Comparison of ENCODE assay signal across 8 cellular contexts in the genomic region with DNA sequence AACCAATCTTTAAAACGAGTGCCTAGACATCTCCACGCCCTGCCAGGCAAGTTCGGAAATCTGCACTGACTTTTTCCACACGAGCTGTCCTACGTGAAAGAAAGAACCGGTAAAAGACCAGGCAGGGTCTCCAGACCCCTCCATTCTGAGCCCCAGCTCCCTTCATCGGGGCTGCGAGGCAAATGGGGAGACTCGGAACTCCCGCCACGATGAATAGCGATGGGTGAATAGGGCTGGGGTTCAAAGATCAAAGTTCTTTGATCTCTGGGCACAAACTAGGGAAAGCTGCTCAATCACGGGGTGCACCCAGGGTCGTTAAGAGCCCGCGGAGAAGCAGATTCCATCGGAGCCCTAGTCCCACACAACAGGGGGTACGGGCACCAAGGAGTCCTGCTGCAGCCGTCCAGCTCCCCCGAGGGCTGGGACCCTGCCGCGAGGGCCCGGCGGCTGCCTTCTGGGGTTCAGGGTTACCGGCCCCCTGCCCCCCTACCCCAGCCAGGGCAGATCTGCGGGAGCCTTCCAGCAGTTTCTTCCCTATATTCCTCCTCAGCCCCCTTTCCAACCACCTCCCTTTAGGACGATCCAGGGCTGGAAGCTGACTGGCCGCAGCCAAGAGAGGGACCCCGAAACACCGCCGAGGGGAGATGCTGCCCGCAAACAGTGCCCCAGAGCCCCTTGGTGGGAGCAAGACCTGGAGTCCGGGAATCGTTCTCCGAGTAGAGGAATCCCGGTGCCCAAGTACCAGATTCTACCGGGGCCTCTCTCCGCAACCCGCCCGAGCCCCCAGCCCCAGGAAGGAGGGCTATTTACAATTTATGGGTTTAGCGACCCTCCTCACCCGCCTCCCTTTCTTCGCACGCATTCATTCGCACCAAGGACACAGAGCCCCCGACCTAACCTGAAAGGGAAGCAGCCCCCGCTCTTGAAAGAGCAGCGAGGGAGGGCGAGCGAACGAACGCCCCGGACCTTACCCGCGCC. TPM values are rescaled to one million over a fixed set of nuclear protein-coding genes. Genes with fewer than 3 reads are reported as not detected.
DNase-seq lines count a peak whose midpoint lies in the region; ATAC-seq, FAIRE-seq and TF ChIP-seq lines count a peak whose summit lies in the region.

No MANE protein-coding gene starts in this region.

- H3K27me3 ChIP-seq in H9 (ENCODE audit: insufficient read depth, low read length) (no peaks in the 10 kb centered on the region; the same call in 1 of the 2 replicates), right atrium auricular region (no peaks in the 10 kb centered on the region)

- H4K8ac ChIP-seq in H9 (replicated peaks; ENCODE audit: insufficient read length, low read depth, low read length) = no peak overlapping the region

- H4K20me1 ChIP-seq in H9 (ENCODE audit: control insufficient read depth, insufficient read depth, insufficient read length) = no peaks in the 10 kb centered on the region

- DNase-seq in H9 (no peak), WTC11 (ENCODE audit: low spot score) (no peak), right atrium auricular region (ENCODE audit: low spot score) (no peak), H54 (ENCODE audit: insufficient read length, low spot score) (no peak), D721Med (ENCODE audit: insufficient read length, low spot score) (no peak)
- DNase-seq in stimulated activated CD4-positive, alpha-beta T cell treated with anti-CD3 and anti-CD28 coated beads, Interleukin-1b, Interleukin-23, amount 100 ng/mL, for 48 hours = no peak

- H2BK12ac ChIP-seq in H9 (ENCODE audit: insufficient read length, low read depth, low read length) = no peak overlapping the region

- ATAC-seq in WTC11 (no peak), GM21723 (IDR thresholded peaks at IDR 0.05; ENCODE audit: unreplicated experiment) (no peak)

- no peak overlapping the region for H2BK5ac ChIP-seq in H9 (ENCODE audit: insufficient read length, low read length)

- H3K23me2 ChIP-seq in H9 (ENCODE audit: insufficient read length, low read depth, low read length, poor library complexity, severe bottlenecking) = peaks cover 24% of the 10 kb centered on the region

- H4K91ac ChIP-seq in H9 (ENCODE audit: insufficient read length, low read depth, low read length) = no peak overlapping the region

- no peak overlapping the region for H3K56ac ChIP-seq in H9 (ENCODE audit: insufficient read length, low read depth, low read length)

- H3K4me1 Mint-ChIP-seq in H9 (peaks cover 56 to 60% of the 10 kb centered on the region in 2 experiments), WTC11 (peaks cover 62% of the 10 kb centered on the region)

- H3K4me2 ChIP-seq in H9 (ENCODE audit: insufficient read depth, insufficient read length, low read length) = peak overlapping the region; percentile 91

- H3T11ph ChIP-seq in H9 (ENCODE audit: low read length) = no peak overlapping the region

- no peak overlapping the region for H3K27ac ChIP-seq in H9 (ENCODE audit: insufficient read length, low read depth, low read length)
- peak overlapping the region; percentile 88 to 90 for H3K27ac ChIP-seq in right atrium auricular region
- H3K27ac ChIP-seq in skin epidermis = peak overlapping the region; percentile 23 to 87 (median 81)

- no peak overlapping the region for H3K18ac ChIP-seq in H9 (ENCODE audit: insufficient read length, low read depth, low read length)

- H3K36me3 Mint-ChIP-seq in H9 (ENCODE audit: insufficient read depth in 1 of 3, low read depth in 3 of 3) (peaks cover 2 to 4% (median 4%) of the 10 kb centered on the region in 3 experiments; a peak in 4 of 7 replicates), WTC11 (peaks cover 3% of the 10 kb centered on the region; the same call in 1 of the 2 replicates)

- H3K27me3 Mint-ChIP-seq in H9 (ENCODE audit: low read depth) (peaks cover 42% of the 10 kb centered on the region), WTC11 (ENCODE audit: low read depth) (peaks cover 7% of the 10 kb centered on the region; the same call in 1 of the 2 replicates)

- TF ChIP-seq POLR2A in H54 (IDR thresholded peaks at IDR 0.05; ENCODE audit: low read depth, low read length) = no peak

- peak overlapping the region; percentile 50; the same call in 1 of the 2 replicates for H3K14ac ChIP-seq in H9 (ENCODE audit: insufficient read depth, low read length)

- no peak overlapping the region for H3K4ac ChIP-seq in H9 (ENCODE audit: low read depth, low read length)

- H3K4me1 ChIP-seq in H9 (ENCODE audit: insufficient read depth, low read length) (peaks cover 8% of the 10 kb centered on the region; the same call in 1 of the 2 replicates), right atrium auricular region (peaks cover 0 to 74% of the 10 kb centered on the region in 2 donors)

- no peak overlapping the region for H4K5ac ChIP-seq in H9 (ENCODE audit: insufficient read length, low read depth, low read length)

- H3K27ac Mint-ChIP-seq in H9 (peak overlapping the region in 1 of 3 experiments; percentile 84; a peak in 2 of 7 replicates), WTC11 (peak overlapping the region; percentile 60)

- H3K36me3 ChIP-seq in right atrium auricular region = no peaks in the 10 kb centered on the region

- H2BK15ac ChIP-seq in H9 (ENCODE audit: low read depth, low read length) = no peak overlapping the region

- FAIRE-seq in H54 (lab: Jason Lieb, UNC) (no peak), D721Med (lab: Jason Lieb, UNC) (no peak)

- H3K9ac ChIP-seq in H9 (ENCODE audit: extremely low read depth, insufficient read length, low read length) = peak overlapping the region; percentile 35

- H3K4me3 Mint-ChIP-seq in H9 (peak overlapping the region; percentile 79 to 97), WTC11 (peak overlapping the region; percentile 89)

- TF ChIP-seq CTCF in H9 (conservative IDR thresholded peaks at IDR 0.05) (no peak), WTC11 (IDR thresholded peaks at IDR 0.05) (no peak), right atrium auricular region (IDR thresholded peaks at IDR 0.05) (no peak), D721Med (IDR thresholded peaks at IDR 0.05; ENCODE audit: insufficient read depth, missing control alignments) (no peak)

- POLR2A ChIA-PET in WTC11 (lab: Charles Lee) = interaction anchor here (0.6 to 1.6 kb wide), 4 partner anchors 180 to 268 kb away, joined by 3 to 6 read pairs (median 4); no protein-coding TSS in a partner anchor

- H3K23ac ChIP-seq in H9 (ENCODE audit: insufficient read length, low read depth, low read length) = no peak overlapping the region

- H2AK5ac ChIP-seq in H9 (ENCODE audit: insufficient read length, low read length) = no peak overlapping the region

- H3K79me1 ChIP-seq in H9 (ENCODE audit: insufficient read depth, low read depth, low read length, poor library complexity, severe bottlenecking) = no peaks in the 10 kb centered on the region

- no peak overlapping the region for H2BK20ac ChIP-seq in H9 (ENCODE audit: low read depth, low read length, poor library complexity, severe bottlenecking)

- CTCF ChIA-PET in WTC11 (lab: Charles Lee) = interaction anchor here (0.7 to 15.5 kb wide), 13 partner anchors 8 to 438 kb away, joined by 3 to 182 read pairs (median 5); a partner anchor contains a TSS

- no peak overlapping the region for H2BK120ac ChIP-seq in H9 (ENCODE audit: low read depth, low read length, poor library complexity, severe bottlenecking)

- H3K9me3 Mint-ChIP-seq in H9 = no peaks in the 10 kb centered on the region; a peak in 1 of 5 replicates
- no peaks in the 10 kb centered on the region for H3K9me3 Mint-ChIP-seq in WTC11

- H3K4me3 ChIP-seq in right atrium auricular region (peak overlapping the region; percentile 59 to 74), skin epidermis (peak overlapping the region; percentile 44 to 79 (median 56))

- H2AFZ ChIP-seq in H9 (ENCODE audit: low read length) = no peak overlapping the region

- no peaks in the 10 kb centered on the region for H3K9me3 ChIP-seq in H9 (ENCODE audit: control insufficient read depth, low read depth, low read length)
- no peaks in the 10 kb centered on the region for H3K9me3 ChIP-seq in right atrium auricular region

- no CpG with 5 or more reads among the region's 55 CpGs for WGBS in H9 (ENCODE audit: extremely low coverage, insufficient read length, low lambda C conversion rate)

- peaks cover 3% of the 10 kb centered on the region; the same call in 1 of the 2 replicates for H3K79me2 ChIP-seq in H9 (ENCODE audit: insufficient read depth, low read length)

TF ChIP-seq in WTC11, 78 proteins besides CTCF, POLR2A, EP300 and RAD21 (continues in another document):
- TF ChIP-seq, protein P1, sequence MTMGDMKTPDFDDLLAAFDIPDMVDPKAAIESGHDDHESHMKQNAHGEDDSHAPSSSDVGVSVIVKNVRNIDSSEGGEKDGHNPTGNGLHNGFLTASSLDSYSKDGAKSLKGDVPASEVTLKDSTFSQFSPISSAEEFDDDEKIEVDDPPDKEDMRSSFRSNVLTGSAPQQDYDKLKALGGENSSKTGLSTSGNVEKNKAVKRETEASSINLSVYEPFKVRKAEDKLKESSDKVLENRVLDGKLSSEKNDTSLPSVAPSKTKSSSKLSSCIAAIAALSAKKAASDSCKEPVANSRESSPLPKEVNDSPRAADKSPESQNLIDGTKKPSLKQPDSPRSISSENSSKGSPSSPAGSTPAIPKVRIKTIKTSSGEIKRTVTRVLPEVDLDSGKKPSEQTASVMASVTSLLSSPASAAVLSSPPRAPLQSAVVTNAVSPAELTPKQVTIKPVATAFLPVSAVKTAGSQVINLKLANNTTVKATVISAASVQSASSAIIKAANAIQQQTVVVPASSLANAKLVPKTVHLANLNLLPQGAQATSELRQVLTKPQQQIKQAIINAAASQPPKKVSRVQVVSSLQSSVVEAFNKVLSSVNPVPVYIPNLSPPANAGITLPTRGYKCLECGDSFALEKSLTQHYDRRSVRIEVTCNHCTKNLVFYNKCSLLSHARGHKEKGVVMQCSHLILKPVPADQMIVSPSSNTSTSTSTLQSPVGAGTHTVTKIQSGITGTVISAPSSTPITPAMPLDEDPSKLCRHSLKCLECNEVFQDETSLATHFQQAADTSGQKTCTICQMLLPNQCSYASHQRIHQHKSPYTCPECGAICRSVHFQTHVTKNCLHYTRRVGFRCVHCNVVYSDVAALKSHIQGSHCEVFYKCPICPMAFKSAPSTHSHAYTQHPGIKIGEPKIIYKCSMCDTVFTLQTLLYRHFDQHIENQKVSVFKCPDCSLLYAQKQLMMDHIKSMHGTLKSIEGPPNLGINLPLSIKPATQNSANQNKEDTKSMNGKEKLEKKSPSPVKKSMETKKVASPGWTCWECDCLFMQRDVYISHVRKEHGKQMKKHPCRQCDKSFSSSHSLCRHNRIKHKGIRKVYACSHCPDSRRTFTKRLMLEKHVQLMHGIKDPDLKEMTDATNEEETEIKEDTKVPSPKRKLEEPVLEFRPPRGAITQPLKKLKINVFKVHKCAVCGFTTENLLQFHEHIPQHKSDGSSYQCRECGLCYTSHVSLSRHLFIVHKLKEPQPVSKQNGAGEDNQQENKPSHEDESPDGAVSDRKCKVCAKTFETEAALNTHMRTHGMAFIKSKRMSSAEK (CRISPR knock-in tag; IDR thresholded peaks at IDR 0.05; ENCODE audit: borderline replicate concordance) = no peak

RNA-seq across cellular contexts. Expression of a gene that starts 1.0 kb away (rescaled TPM):
- total RNA-seq in H9 (2021) (11.3 and 11.6 TPM in 2 replicates), WTC11 (2021) (27.6 to 39.5 TPM (median 28.0 TPM) in 3 replicates), right atrium auricular region (10 to 100 TPM; 22.5 to 29.6 TPM)

RNA-seq across cellular contexts. Expression of a gene that starts 19.2 kb away (rescaled TPM):
- total RNA-seq in H9 (2021) (19.6 and 21.2 TPM in 2 replicates), WTC11 (2021) (23.6 to 27.6 TPM (median 27.5 TPM) in 3 replicates), right atrium auricular region (10 to 100 TPM in 1 of 2 donors, 1 to 10 TPM in 1; 8.1 to 14.0 TPM)
